ENCODE assay signal across 8 cellular contexts in the genomic region with DNA sequence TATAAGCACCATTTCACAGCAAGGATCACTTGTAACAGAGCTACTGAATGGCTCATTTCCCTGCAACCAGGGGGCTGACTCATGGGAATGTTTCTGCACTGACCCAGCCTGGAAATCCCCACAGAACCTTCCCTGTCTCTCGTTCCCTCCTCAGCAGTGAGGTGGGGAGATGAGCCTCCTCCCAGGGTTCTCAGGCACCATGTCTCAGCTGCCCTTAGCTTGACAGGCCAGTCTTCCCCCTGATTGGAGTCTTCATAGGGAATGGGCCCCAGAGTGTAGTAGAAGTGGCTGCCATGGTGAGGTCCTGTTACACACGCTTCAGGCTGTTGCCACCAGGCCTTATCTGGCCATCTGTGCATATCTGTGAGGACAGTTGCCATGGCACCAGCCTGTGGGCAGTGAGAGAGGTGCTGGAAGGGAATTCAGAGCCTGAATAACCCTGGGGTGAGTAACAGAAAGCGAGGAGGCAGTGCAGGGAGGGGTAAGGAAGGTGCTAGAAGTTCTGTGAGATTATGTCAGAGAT.
DNase-seq lines count a peak whose midpoint lies in the region; ATAC-seq and TF ChIP-seq lines count a peak whose summit lies in the region.

No MANE protein-coding gene starts in this region.

- no peaks in the 10 kb centered on the region for H3K36me3 Mint-ChIP-seq in activated CD4-positive, alpha-beta memory T cell treated with anti-CD3 and anti-CD28 coated beads for 36 hours
- H3K36me3 Mint-ChIP-seq in activated CD4-positive, alpha-beta memory T cell treated with anti-CD3 and anti-CD28 coated beads, Interleukin-2, amount 10 ng/mL, durations not matched to agents 7 days and 5 days (ENCODE audit: low read depth), result no peaks in the 10 kb centered on the region
- no peaks in the 10 kb centered on the region for H3K36me3 Mint-ChIP-seq in natural killer cell treated with Interleukin-12 subunit alpha and Interleukin-12 subunit beta and Interleukin-15 and Interleukin-18, amount 100 ng/mL, for 72 hours

- POLR2A ChIA-PET in activated CD4-positive, alpha-beta memory T cell treated with anti-CD3 and anti-CD28 coated beads for 36 hours (lab: Charles Lee), result no interaction called here
- POLR2A ChIA-PET in activated CD4-positive, alpha-beta memory T cell treated with anti-CD3 and anti-CD28 coated beads, Interleukin-2, amount 10 ng/mL, durations not matched to agents 7 days and 5 days (lab: Charles Lee), result no interaction called here

- intact Hi-C loops in activated CD4-positive, alpha-beta memory T cell treated with anti-CD3 and anti-CD28 coated beads for 36 hours (cut with micrococcal nuclease), result loop anchor here (5.0 kb wide), 1 partner anchor 316 kb away; no protein-coding TSS in a partner anchor

- H3K9me3 Mint-ChIP-seq in activated CD4-positive, alpha-beta memory T cell treated with anti-CD3 and anti-CD28 coated beads for 36 hours, result no peaks in the 10 kb centered on the region
- no peaks in the 10 kb centered on the region for H3K9me3 Mint-ChIP-seq in activated CD4-positive, alpha-beta memory T cell treated with anti-CD3 and anti-CD28 coated beads, Interleukin-2, amount 10 ng/mL, durations not matched to agents 7 days and 5 days
- no peaks in the 10 kb centered on the region for H3K9me3 Mint-ChIP-seq in natural killer cell treated with Interleukin-12 subunit alpha and Interleukin-12 subunit beta and Interleukin-15 and Interleukin-18, amount 100 ng/mL, for 72 hours

- no peaks in the 10 kb centered on the region for H3K4me1 ChIP-seq in HAP-1

- peaks cover 30% of the 10 kb centered on the region for H3K27me3 Mint-ChIP-seq in activated CD4-positive, alpha-beta memory T cell treated with anti-CD3 and anti-CD28 coated beads for 36 hours
- peaks cover 7% of the 10 kb centered on the region for H3K27me3 Mint-ChIP-seq in activated CD4-positive, alpha-beta memory T cell treated with anti-CD3 and anti-CD28 coated beads, Interleukin-2, amount 10 ng/mL, durations not matched to agents 7 days and 5 days
- H3K27me3 Mint-ChIP-seq in natural killer cell treated with Interleukin-12 subunit alpha and Interleukin-12 subunit beta and Interleukin-15 and Interleukin-18, amount 100 ng/mL, for 72 hours, result peaks cover 37 to 46% of the 10 kb centered on the region in 2 donors

- no peaks in the 10 kb centered on the region for H3K27me3 ChIP-seq in brain microvascular endothelial cell (replicated peaks)
- no peaks in the 10 kb centered on the region for H3K27me3 ChIP-seq in HAP-1 (ENCODE audit: low read depth)

- no peak overlapping the region for H3K27ac Mint-ChIP-seq in activated CD4-positive, alpha-beta memory T cell treated with anti-CD3 and anti-CD28 coated beads for 36 hours
- no peak overlapping the region for H3K27ac Mint-ChIP-seq in activated CD4-positive, alpha-beta memory T cell treated with anti-CD3 and anti-CD28 coated beads, Interleukin-2, amount 10 ng/mL, durations not matched to agents 7 days and 5 days
- H3K27ac Mint-ChIP-seq in natural killer cell treated with Interleukin-12 subunit alpha and Interleukin-12 subunit beta and Interleukin-15 and Interleukin-18, amount 100 ng/mL, for 72 hours, result no peak overlapping the region

- H3K27ac ChIP-seq in brain microvascular endothelial cell, result peak overlapping the region; percentile 98

- ATAC-seq in natural killer cell treated with Interleukin-12 subunit alpha and Interleukin-12 subunit beta and Interleukin-15 and Interleukin-18, amount 100 ng/mL, for 72 hours, result peak; percentile 52 to 69
- ATAC-seq in HG02885 (IDR thresholded peaks at IDR 0.05; ENCODE audit: poor library complexity, unreplicated experiment), result no peak
- ATAC-seq in HG03280 (IDR thresholded peaks at IDR 0.05; ENCODE audit: unreplicated experiment), result no peak

- CTCF ChIA-PET in activated CD4-positive, alpha-beta memory T cell treated with anti-CD3 and anti-CD28 coated beads for 36 hours (lab: Charles Lee), result interaction anchor here (1.8 kb wide), 1 partner anchor 13 kb away, joined by 6 read pairs; no protein-coding TSS in a partner anchor
- CTCF ChIA-PET in activated CD4-positive, alpha-beta memory T cell treated with anti-CD3 and anti-CD28 coated beads, Interleukin-2, amount 10 ng/mL, durations not matched to agents 7 days and 5 days (lab: Charles Lee), result no interaction called here

- H3K4me1 Mint-ChIP-seq in activated CD4-positive, alpha-beta memory T cell treated with anti-CD3 and anti-CD28 coated beads for 36 hours (ENCODE audit: low read depth), result peaks cover 24% of the 10 kb centered on the region
- H3K4me1 Mint-ChIP-seq in activated CD4-positive, alpha-beta memory T cell treated with anti-CD3 and anti-CD28 coated beads, Interleukin-2, amount 10 ng/mL, durations not matched to agents 7 days and 5 days, result no peaks in the 10 kb centered on the region
- peaks cover 6 to 8% of the 10 kb centered on the region in 2 donors for H3K4me1 Mint-ChIP-seq in natural killer cell treated with Interleukin-12 subunit alpha and Interleukin-12 subunit beta and Interleukin-15 and Interleukin-18, amount 100 ng/mL, for 72 hours (ENCODE audit: low read depth in 2 of 2)

- in situ Hi-C loops in KBM-7 (cut with MboI; ENCODE audit: low pct_unique_long_range_greater_than_20kb, low sequenced_read_pairs) (no loop called here), brain microvascular endothelial cell (cut with HindIII; ENCODE audit: low pct_ligation_motif_present, low sequenced_read_pairs) (no loop called here), HAP-1 (cut with MboI; ENCODE audit: low sequenced_read_pairs) (no loop called here)

- no peak overlapping the region for H3K4me3 Mint-ChIP-seq in activated CD4-positive, alpha-beta memory T cell treated with anti-CD3 and anti-CD28 coated beads for 36 hours
- H3K4me3 Mint-ChIP-seq in activated CD4-positive, alpha-beta memory T cell treated with anti-CD3 and anti-CD28 coated beads, Interleukin-2, amount 10 ng/mL, durations not matched to agents 7 days and 5 days, result no peak overlapping the region
- no peak overlapping the region for H3K4me3 Mint-ChIP-seq in natural killer cell treated with Interleukin-12 subunit alpha and Interleukin-12 subunit beta and Interleukin-15 and Interleukin-18, amount 100 ng/mL, for 72 hours

- DNase-seq in activated CD4-positive, alpha-beta memory T cell treated with anti-CD3 and anti-CD28 coated beads for 36 hours, result peak; percentile 62
- no peak for DNase-seq in activated CD4-positive, alpha-beta memory T cell treated with anti-CD3 and anti-CD28 coated beads, Interleukin-2, amount 10 ng/mL, durations not matched to agents 7 days and 5 days
- DNase-seq in KBM-7, result peak; percentile 14
- DNase-seq in brain microvascular endothelial cell, result peak; percentile 98
- no peak for DNase-seq in natural killer cell treated with Interleukin-12 subunit alpha and Interleukin-12 subunit beta and Interleukin-15 and Interleukin-18, amount 100 ng/mL, for 72 hours (ENCODE audit: low spot score)
- DNase-seq in HAP-1 (ENCODE audit: low spot score in 2 of 2), result no peak

- H3K4me3 ChIP-seq in brain microvascular endothelial cell (ENCODE audit: low read depth, low read length) (no peak overlapping the region), HAP-1 (no peak overlapping the region)

- H3K9me3 ChIP-seq in HAP-1, result no peaks in the 10 kb centered on the region

- no peak for TF ChIP-seq CTCF in brain microvascular endothelial cell (IDR thresholded peaks at IDR 0.05; ENCODE audit: low read depth, low read length, missing control alignments)

- H3K36me3 ChIP-seq in brain microvascular endothelial cell (replicated peaks) (no peaks in the 10 kb centered on the region), HAP-1 (replicated peaks) (no peaks in the 10 kb centered on the region)

Comparison
In these comparisons a context has a peak if more than half of its experiments do, and no peak if none do; other contexts are left out.
1. DNase-seq: peak in activated CD4-positive, alpha-beta memory T cell treated with anti-CD3 and anti-CD28 coated beads for 36 hours (single experiment), KBM-7 (single experiment) and brain microvascular endothelial cell (single experiment); none in activated CD4-positive, alpha-beta memory T cell treated with anti-CD3 and anti-CD28 coated beads, Interleukin-2, amount 10 ng/mL, durations not matched to agents 7 days and 5 days (single experiment), natural killer cell treated with Interleukin-12 subunit alpha and Interleukin-12 subunit beta and Interleukin-15 and Interleukin-18, amount 100 ng/mL, for 72 hours (single experiment) and HAP-1 (0 of 2).
2. ATAC-seq: peak in natural killer cell treated with Interleukin-12 subunit alpha and Interleukin-12 subunit beta and Interleukin-15 and Interleukin-18, amount 100 ng/mL, for 72 hours (2 of 2); none in HG02885 (single experiment) and HG03280 (single experiment).